In the genomic region with DNA sequence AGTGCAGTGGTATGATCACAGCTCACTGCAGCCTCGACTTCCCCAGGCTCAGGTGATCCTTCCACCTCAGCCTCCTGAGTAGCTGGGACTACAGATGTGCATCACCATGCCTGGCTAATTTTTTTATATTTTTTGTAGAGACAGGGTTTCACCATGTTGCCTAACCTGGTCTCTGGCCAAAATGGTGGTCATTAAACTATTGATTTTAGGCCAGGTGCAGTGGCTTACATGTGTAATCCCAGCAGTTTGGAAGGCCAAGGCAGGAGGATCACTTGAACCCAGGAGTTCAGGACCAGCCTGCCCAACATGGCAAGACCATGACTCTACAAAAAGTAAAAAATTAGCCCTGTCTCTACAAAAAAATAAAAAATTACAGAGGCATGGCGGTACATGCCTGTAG, we compare ENCODE assay signal across 1 cellular context. TPM values are rescaled to one million over a fixed set of nuclear protein-coding genes. Genes with fewer than 3 reads are reported as not detected.
"Had no signal": no experiment of that assay in that cellular context is flagged by ENCODE, and none has a peak within 500 bp of the region (broad histone marks: within the 10 kb centered on the region; RNA-seq: fewer than 3 reads in every experiment).

No MANE protein-coding gene starts in this region.

RNA-seq across cellular contexts. Expression of gene SNX22, which starts 31.2 kb away (rescaled TPM):
- total RNA-seq: vagina had no signal
